Comparison of ENCODE assay signal across 10 cellular contexts in the genomic region with DNA sequence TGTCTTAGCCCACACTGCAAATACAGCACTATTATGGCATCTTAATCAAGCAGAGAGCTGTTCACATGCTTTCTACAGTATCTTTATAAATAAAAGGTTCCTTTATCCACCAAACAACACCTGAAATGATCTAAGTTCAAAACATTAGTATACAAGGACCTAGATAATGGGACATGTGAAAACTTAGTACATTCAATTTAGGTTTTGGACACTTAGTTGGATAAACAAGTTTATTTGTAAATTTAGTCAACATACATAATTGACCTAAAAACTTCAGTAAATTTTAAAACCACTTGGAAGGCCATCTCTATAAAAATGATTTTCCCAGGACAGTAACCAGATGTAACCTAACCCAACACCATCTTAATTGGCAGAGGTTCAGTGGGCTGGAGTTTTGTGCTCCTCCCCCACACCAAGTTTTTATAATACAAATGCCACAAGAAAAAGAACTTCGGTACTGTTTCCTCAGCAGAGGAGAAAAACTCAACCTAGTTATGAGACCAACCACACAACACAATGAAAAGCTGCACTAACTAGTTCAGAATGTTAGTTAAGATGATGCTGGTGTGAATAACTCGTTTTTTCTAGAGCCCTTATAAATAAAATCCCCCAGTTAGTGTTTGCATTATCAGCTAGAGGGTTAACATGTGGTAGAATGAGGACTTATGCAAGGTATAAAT. TPM values are rescaled to one million over a fixed set of nuclear protein-coding genes. Genes with fewer than 3 reads are reported as not detected.
DNase-seq lines count a peak whose midpoint lies in the region; ATAC-seq and TF ChIP-seq lines count a peak whose summit lies in the region.
"Had no signal": no experiment of that assay in that cellular context is flagged by ENCODE, and none has a peak within 500 bp of the region (broad histone marks: within the 10 kb centered on the region; RNA-seq: fewer than 3 reads in every experiment).

No MANE protein-coding gene starts in this region.

- H3K27ac Mint-ChIP-seq in naive thymus-derived CD8-positive, alpha-beta T cell: peak overlapping the region; percentile 58 to 99 (median 76)

- H3K9me3 Mint-ChIP-seq in naive thymus-derived CD8-positive, alpha-beta T cell: peaks cover 0 to 4% (median 0%) of the 10 kb centered on the region in 9 donors

- H3K27ac ChIP-seq in duodenal mucosa (ENCODE audit: low read depth, low read length): no peak overlapping the region

- H3K27me3 Mint-ChIP-seq in naive thymus-derived CD8-positive, alpha-beta T cell: peaks cover 0 to 7% (median 0%) of the 10 kb centered on the region in 5 donors

- H3K4me3 ChIP-seq in BE2C (ENCODE audit: low read depth, low read length) (peak overlapping the region; percentile 82), MG63 (peak overlapping the region; percentile 69), duodenal mucosa (ENCODE audit: low read depth in 1 of 2, low read length in 2 of 2) (peak overlapping the region; percentile 89 to 91)

- ATAC-seq in naive thymus-derived CD8-positive, alpha-beta T cell: no peak
- no peak for ATAC-seq in GM19035 (IDR thresholded peaks at IDR 0.05; ENCODE audit: unreplicated experiment)
- ATAC-seq in GM21515 (IDR thresholded peaks at IDR 0.05; ENCODE audit: unreplicated experiment): no peak

- H3K4me1 ChIP-seq in BE2C: peaks cover 10% of the 10 kb centered on the region
- H3K4me1 ChIP-seq in duodenal mucosa (ENCODE audit: control insufficient read depth in 1 of 2, insufficient read depth in 2 of 2, low read length in 2 of 2): peaks cover 22 to 38% of the 10 kb centered on the region in 2 donors

- peaks cover 46% of the 10 kb centered on the region for H3K36me3 ChIP-seq in BE2C
- peaks cover 46% of the 10 kb centered on the region for H3K36me3 ChIP-seq in MG63
- H3K36me3 ChIP-seq in duodenal mucosa (ENCODE audit: control insufficient read depth in 1 of 2, insufficient read depth in 2 of 2, low read length in 2 of 2): peaks cover 22 to 41% of the 10 kb centered on the region in 2 donors

- H3K4me1 Mint-ChIP-seq in naive thymus-derived CD8-positive, alpha-beta T cell: peaks cover 24 to 48% (median 46%) of the 10 kb centered on the region in 4 donors

- POLR2A ChIA-PET in naive thymus-derived CD8-positive, alpha-beta T cell (lab: Charles Lee): interaction anchor here (0.6 to 28.6 kb wide), 21 partner anchors 5 to 506 kb away, joined by 3 to 596 read pairs (median 8); a partner anchor contains a TSS

- peaks cover 18 to 44% (median 22%) of the 10 kb centered on the region in 3 donors for H3K36me3 Mint-ChIP-seq in naive thymus-derived CD8-positive, alpha-beta T cell

- H3K4me3 Mint-ChIP-seq in naive thymus-derived CD8-positive, alpha-beta T cell: peak overlapping the region; percentile 84 to 100 (median 96)

- peak overlapping the region; percentile 45 to 84 for H3K9ac ChIP-seq in duodenal mucosa (ENCODE audit: low read depth in 1 of 2, low read length in 2 of 2)

- H3K27me3 ChIP-seq in BE2C (no peaks in the 10 kb centered on the region), MG63 (no peaks in the 10 kb centered on the region), duodenal mucosa (ENCODE audit: control insufficient read depth in 1 of 2, insufficient read depth in 2 of 2, low read length in 2 of 2) (no peaks in the 10 kb centered on the region)

- no peaks in the 10 kb centered on the region for H3K9me3 ChIP-seq in BE2C
- H3K9me3 ChIP-seq in MG63: no peaks in the 10 kb centered on the region
- H3K9me3 ChIP-seq in duodenal mucosa (ENCODE audit: control insufficient read depth in 1 of 2, low read length in 2 of 2): no peaks in the 10 kb centered on the region

- no peak for TF ChIP-seq CTCF in BE2C (IDR thresholded peaks at IDR 0.05; ENCODE audit: low read depth, low read length)

- DNase-seq in BE2C (no peak), MG63 (no peak), cerebellum (ENCODE audit: low spot score) (no peak)
- DNase-seq in naive thymus-derived CD8-positive, alpha-beta T cell: peak in 2 of 10 donors; percentile 35 to 45
- DNase-seq in activated CD4-positive, alpha-beta T cell treated with anti-CD3 and anti-CD28 coated beads for 4 hours: no peak
- DNase-seq: effector CD8-positive, alpha-beta T cell; NCI-H2171 treated with DMSO at 0.1 percent for 48 hours had no signal

RNA-seq across cellular contexts. Expression of a gene that starts 7.2 kb away (rescaled TPM):
- polyA plus RNA-seq in BE2C (2012; ENCODE audit: insufficient read depth, insufficient read length, low read depth): 27.3 TPM
- total RNA-seq in MG63 (2014; rRNA removed; shearing (Covaris generic); ENCODE audit: low replicate concordance): 16.0 and 48.1 TPM in 2 replicates
- 10 to 100 TPM; 55.6 to 57.7 TPM for total RNA-seq in naive thymus-derived CD8-positive, alpha-beta T cell
- polyA plus RNA-seq in naive thymus-derived CD8-positive, alpha-beta T cell: 10 to 100 TPM; 24.4 to 26.9 (median 26.2) TPM
- 72.0 TPM for total RNA-seq in cerebellum

RNA-seq across cellular contexts. Expression of a gene that starts 12.4 kb away (rescaled TPM):
- 20.7 TPM for polyA plus RNA-seq in BE2C (2012; ENCODE audit: insufficient read depth, insufficient read length, low read depth)
- 30.4 and 51.1 TPM in 2 replicates for total RNA-seq in MG63 (2014; rRNA removed; shearing (Covaris generic); ENCODE audit: low replicate concordance)
- total RNA-seq in naive thymus-derived CD8-positive, alpha-beta T cell: 10 to 100 TPM; 14.8 to 18.0 TPM
- polyA plus RNA-seq in naive thymus-derived CD8-positive, alpha-beta T cell: 10 to 100 TPM in 2 of 3 donors, 1 to 10 TPM in 1; 9.5 to 14.4 (median 13.9) TPM
- total RNA-seq in cerebellum: 6.8 TPM

RNA-seq across cellular contexts. Expression of a gene that starts 56.1 kb away (rescaled TPM):
- polyA plus RNA-seq in BE2C (2012; ENCODE audit: insufficient read depth, insufficient read length, low read depth): 2.8 TPM
- total RNA-seq in MG63 (2014; rRNA removed; shearing (Covaris generic); ENCODE audit: low replicate concordance): not detected in 2 replicates
- 1 to 10 TPM; 1.5 to 2.4 TPM for total RNA-seq in naive thymus-derived CD8-positive, alpha-beta T cell
- 1 to 10 TPM in 2 of 3 donors, under 1 TPM in 1; 0.35 to 1.9 (median 1.4) TPM for polyA plus RNA-seq in naive thymus-derived CD8-positive, alpha-beta T cell
- 2.1 TPM for total RNA-seq in cerebellum
